16 cellular contexts compared by ENCODE assay signal in genomic region chr1:73821520-73821919, GRCh38.
DNase-seq lines count a peak whose midpoint lies in the region; ATAC-seq, FAIRE-seq and TF ChIP-seq lines count a peak whose summit lies in the region.
"Had no signal": no experiment of that assay in that cellular context is flagged by ENCODE, and none has a peak within 500 bp of the region (broad histone marks: within the 10 kb centered on the region; RNA-seq: fewer than 3 reads in every experiment).

No MANE protein-coding gene starts in this region.

- TF ChIP-seq CTCF in colonic mucosa (IDR thresholded peaks at IDR 0.05) = no peak

- no peaks in the 10 kb centered on the region for H3K9me3 ChIP-seq in colonic mucosa
- H3K9me3 ChIP-seq: esophagus muscularis mucosa, neutrophil had no signal

- peak; percentile 49 for ATAC-seq in GM21360 (IDR thresholded peaks at IDR 0.05; ENCODE audit: unreplicated experiment)
- peak; percentile 78 for ATAC-seq in HG02938 (IDR thresholded peaks at IDR 0.05; ENCODE audit: unreplicated experiment)
- ATAC-seq in HG03558 (IDR thresholded peaks at IDR 0.05; ENCODE audit: extremely low read depth, unreplicated experiment) = peak; percentile 61

- no peaks in the 10 kb centered on the region for H3K27me3 ChIP-seq in colonic mucosa
- H3K27me3 ChIP-seq: esophagus muscularis mucosa, neutrophil, spleen had no signal

- no peak overlapping the region for H3K27ac ChIP-seq in colonic mucosa
- H3K27ac ChIP-seq: esophagus muscularis mucosa, neutrophil, spleen had no signal

- intact Hi-C loops in colonic mucosa (cut with DNase I) = no loop called here

- no peak for DNase-seq in GM18507 (ENCODE audit: extremely low spot score, insufficient read length, low read depth)
- DNase-seq in DMS53 (lab: John Stamatoyannopoulos, UW) = no peak
- no peak for DNase-seq in SKM-1 treated with dmso at 0.1 percent for 144 hours (lab: John Stamatoyannopoulos, UW; ENCODE audit: unreplicated experiment)
- DNase-seq in stimulated activated naive CD4-positive, alpha-beta T cell treated with Interleukin-2 at 50 U/mL for 16 hours (lab: John Stamatoyannopoulos, UW) = no peak
- DNase-seq in colonic mucosa = no peak
- DNase-seq: activated naive CD4-positive, alpha-beta T cell treated with anti-CD3 and anti-CD28 coated beads, Interleukin-2, amount 10 ng/mL, durations not matched to agents 7 days and 5 days; NCI-H226; spleen; T-helper 9 cell had no signal

- no peaks in the 10 kb centered on the region for H3K36me3 ChIP-seq in colonic mucosa
- H3K36me3 ChIP-seq: esophagus muscularis mucosa, neutrophil, spleen had no signal

- no peaks in the 10 kb centered on the region for H3K4me1 ChIP-seq in colonic mucosa
- H3K4me1 ChIP-seq: esophagus muscularis mucosa, spleen had no signal

- no peak overlapping the region for H3K9ac ChIP-seq in colonic mucosa (ENCODE audit: low read depth in 2 of 2, low read length in 2 of 2)

- no peak overlapping the region for H3K4me3 ChIP-seq in colonic mucosa
- H3K4me3 ChIP-seq: esophagus muscularis mucosa, lung, spleen had no signal

- peak; percentile 77 for FAIRE-seq in GM18507 (lab: Jason Lieb, UNC)
- FAIRE-seq: urothelium cell line had no signal
